In the genomic region with DNA sequence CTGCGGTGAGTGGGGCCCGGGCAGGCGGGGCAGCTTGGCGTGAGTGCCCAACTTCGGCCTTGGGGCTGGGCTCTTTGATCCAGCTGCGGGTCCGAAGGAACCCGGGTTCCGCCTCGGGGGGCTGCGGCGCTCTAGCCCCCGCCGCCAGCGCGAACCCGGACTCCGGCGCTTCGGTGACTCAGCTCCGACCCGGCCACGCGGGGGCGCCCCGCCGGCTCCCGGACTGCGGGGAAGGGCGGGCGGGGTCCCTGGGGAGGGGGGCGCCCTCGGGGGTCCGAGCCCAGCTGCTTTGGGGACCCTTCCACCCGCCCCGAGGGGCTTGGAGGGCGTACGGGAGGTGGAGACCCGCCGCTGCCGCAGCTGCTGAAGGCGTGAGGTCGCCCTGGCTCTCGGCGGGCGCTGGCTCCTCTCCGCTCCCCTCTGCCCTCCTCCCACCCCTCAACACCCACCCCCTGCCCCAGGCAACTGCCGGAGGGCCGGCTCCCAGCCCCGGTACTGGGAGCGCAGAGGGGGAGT, we compare ENCODE assay signal across 8 cellular contexts. TPM values are rescaled to one million over a fixed set of nuclear protein-coding genes. Genes with fewer than 3 reads are reported as not detected.
DNase-seq lines count a peak whose midpoint lies in the region; ATAC-seq, FAIRE-seq and TF ChIP-seq lines count a peak whose summit lies in the region.

No MANE protein-coding gene starts in this region.

- H3K4me3 Mint-ChIP-seq in activated T-cell treated with anti-CD3 and anti-CD28 coated beads, Interleukin-2, amount 50 U/mL, for 72 hours: peak overlapping the region in 1 of 2 donors; percentile 82

- no peaks in the 10 kb centered on the region for H3K36me3 Mint-ChIP-seq in activated T-cell treated with anti-CD3 and anti-CD28 coated beads, Interleukin-2, amount 50 U/mL, for 72 hours (ENCODE audit: insufficient read depth in 2 of 2)

- TF ChIP-seq CTCF in AG04449 (IDR thresholded peaks at IDR 0.05; ENCODE audit: insufficient read depth, low read length, missing control alignments) (peak; percentile 58), foreskin keratinocyte (conservative IDR thresholded peaks at IDR 0.05) (peak; percentile 68)

- peaks cover 17% of the 10 kb centered on the region for H3K27me3 Mint-ChIP-seq in activated T-cell treated with anti-CD3 and anti-CD28 coated beads, Interleukin-2, amount 50 U/mL, for 72 hours (ENCODE audit: low read depth)

- H3K4me3 ChIP-seq in AG04449 (ENCODE audit: low read depth, low read length): peak overlapping the region; percentile 70

- POLR2A ChIA-PET in AG04449 (lab: Yijun Ruan, JAX): interaction anchor here (1.0 kb wide), 2 partner anchors 10 to 26 kb away, joined by 3 read pairs; no protein-coding TSS in a partner anchor

- DNase-seq in AG04449 (ENCODE audit: low read depth, low spot score) (no peak), GM19238 (ENCODE audit: insufficient read length, low spot score) (peak; percentile 53), NCI-H1105 (lab: John Stamatoyannopoulos, UW) (peak; percentile 15), foreskin keratinocyte (peak in 1 of 2 donors; percentile 12), nucleus accumbens (lab: John Stamatoyannopoulos, UW) (peak in 30 of 56 donors; percentile 9 to 75 (median 53)), urothelium cell line (ENCODE audit: low spot score) (peak; percentile 75)
- DNase-seq in activated T-cell treated with anti-CD3 and anti-CD28 coated beads, Interleukin-2, amount 50 U/mL, for 72 hours: peak; percentile 63 to 76

- no peaks in the 10 kb centered on the region for H3K9me3 Mint-ChIP-seq in activated T-cell treated with anti-CD3 and anti-CD28 coated beads, Interleukin-2, amount 50 U/mL, for 72 hours

- H3K4me1 ChIP-seq in foreskin keratinocyte: no peaks in the 10 kb centered on the region

- peaks cover 10% of the 10 kb centered on the region for H3K4me1 Mint-ChIP-seq in activated T-cell treated with anti-CD3 and anti-CD28 coated beads, Interleukin-2, amount 50 U/mL, for 72 hours (ENCODE audit: low read depth)

- FAIRE-seq in urothelium cell line (lab: Jason Lieb, UNC): no peak

- H3K27ac ChIP-seq in foreskin keratinocyte: no peak overlapping the region

- H3K27ac Mint-ChIP-seq in activated T-cell treated with anti-CD3 and anti-CD28 coated beads, Interleukin-2, amount 50 U/mL, for 72 hours: no peak overlapping the region

- CTCF ChIA-PET in AG04449 (lab: Yijun Ruan, JAX): interaction anchor here (0.5 to 15.1 kb wide), 42 partner anchors 8 to 329 kb away, joined by 3 to 183 read pairs (median 5); partner anchors contain the start of genes ARL2BP, PSME3IP1 and RSPRY1

- no peaks in the 10 kb centered on the region for H3K27me3 ChIP-seq in foreskin keratinocyte

- peak; percentile 66 to 70 for ATAC-seq in activated T-cell treated with anti-CD3 and anti-CD28 coated beads, Interleukin-2, amount 50 U/mL, for 72 hours (replicated peaks in 1 of 2)
- ATAC-seq in foreskin keratinocyte: peak; percentile 38
- ATAC-seq in GM21381 (IDR thresholded peaks at IDR 0.05; ENCODE audit: unreplicated experiment): no peak

RNA-seq across cellular contexts. Expression of gene CPNE2, which starts 0.5 kb away (rescaled TPM):
- total RNA-seq in activated T-cell treated with anti-CD3 and anti-CD28 coated beads, Interleukin-2, amount 50 U/mL, for 72 hours: 10 to 100 TPM in 1 of 2 donors, 1 to 10 TPM in 1; 9.4 to 15.1 TPM
- 22.9 and 23.5 TPM in 2 replicates for total RNA-seq in foreskin keratinocyte
- polyA plus RNA-seq in foreskin keratinocyte: 30.5 and 33.6 TPM in 2 replicates
